In the genomic region with DNA sequence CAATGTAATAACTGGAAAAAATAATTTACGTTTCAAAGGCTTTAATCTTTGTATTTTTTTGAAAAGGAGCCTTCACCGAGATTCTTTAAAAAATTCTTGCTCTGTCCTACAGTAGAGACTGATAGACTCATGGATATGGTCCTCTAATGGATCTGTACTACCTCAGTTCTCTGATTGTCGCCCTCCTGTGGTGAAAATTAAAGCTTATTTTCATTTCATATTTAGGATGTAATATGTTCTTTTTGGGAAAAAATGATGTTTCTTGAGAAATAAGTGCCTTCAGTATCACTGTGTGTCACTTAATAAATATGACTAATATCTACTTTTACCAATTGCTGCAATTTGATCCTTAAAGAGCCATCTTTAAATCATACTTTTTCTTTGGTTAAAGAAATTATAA, we compare ENCODE assay signal across 7 cellular contexts.
A peak's percentile ranks its signal among the peaks of the same experiment; 100 is the strongest.
DNase-seq lines count a peak whose midpoint lies in the region; ATAC-seq and TF ChIP-seq lines count a peak whose summit lies in the region.
"Not testable (repeated sequence)": the region's sequence is repeated elsewhere in the genome, so short reads cannot be mapped to it uniquely, and the experiment has no call there.

No MANE protein-coding gene starts in this region.

- CTCF ChIA-PET in Panc1 (lab: Charles Lee) = not testable (repeated sequence)

- H3K4me3 ChIP-seq in DND-41 (ENCODE audit: low read depth in 1 of 2, low read length in 2 of 2); Jurkat, Clone E6-1 (ENCODE audit: low read length); LNCaP clone FGC (ENCODE audit: low read depth, low read length); OCI-LY1 (ENCODE audit: low read depth, low read length, poor library complexity, severe bottlenecking); Panc1 (ENCODE audit: low read depth in 2 of 2, low read length in 2 of 2); epithelial cell of proximal tubule (ENCODE audit: low read depth, low read length): not testable (repeated sequence)

- intact Hi-C loops in Panc1 (cut with micrococcal nuclease; ENCODE audit: unreplicated experiment) = not testable (repeated sequence)

- H3K4me2 ChIP-seq in DND-41 (ENCODE audit: insufficient read depth, low read length); OCI-LY1 (ENCODE audit: low read length): not testable (repeated sequence)

- not testable (repeated sequence) for ATAC-seq in DND-41 (ENCODE audit: insufficient read depth, low read depth); Panc1

- POLR2A ChIA-PET in Panc1 (lab: Charles Lee) = not testable (repeated sequence)

- H3K9ac ChIP-seq in DND-41 (ENCODE audit: low read depth, low read length); OCI-LY1 (ENCODE audit: low read length): not testable (repeated sequence)

- not testable (repeated sequence) for H3K4me1 ChIP-seq in DND-41 (ENCODE audit: insufficient read depth, low read length); OCI-LY1 (ENCODE audit: insufficient read depth, low read length, severe bottlenecking); Panc1 (ENCODE audit: control insufficient read depth, insufficient read depth, low read length)

- TF ChIP-seq CTCF in DND-41 (IDR thresholded peaks at IDR 0.05; ENCODE audit: borderline replicate concordance, extremely low read depth, low read length, poor library complexity, severe bottlenecking) (peak; percentile 27), LNCaP clone FGC (IDR thresholded peaks at IDR 0.05; ENCODE audit: control insufficient read depth, extremely low read depth, insufficient read depth) (peak; percentile 51), OCI-LY1 (IDR thresholded peaks at IDR 0.05; ENCODE audit: low read length) (peak; percentile 42), Panc1 (IDR thresholded peaks at IDR 0.05) (peak; percentile 30; the same call in 1 of the 2 replicates), VCaP (conservative IDR thresholded peaks at IDR 0.05) (peak; percentile 26), epithelial cell of proximal tubule (conservative IDR thresholded peaks at IDR 0.05; ENCODE audit: low read depth, low read length) (peak; percentile 9)

- DNase-seq in DND-41; LNCaP clone FGC (ENCODE audit: low read depth); Panc1 (ENCODE audit: low read depth, low spot score); epithelial cell of proximal tubule (ENCODE audit: low read depth): not testable (repeated sequence)
- DNase-seq in Jurkat, Clone E6-1 (ENCODE audit: low read depth, low spot score) = peak; percentile 20

- BruUV-seq in Panc1 (replicated peaks; lab: Mats Ljungman, UMichigan) = not testable (repeated sequence)

- in situ Hi-C loops in Panc1 (cut with HindIII; ENCODE audit: low pct_unique_long_range_greater_than_20kb, low sequenced_read_pairs) = not testable (repeated sequence)

- not testable (repeated sequence) for H3K9me2 ChIP-seq in OCI-LY1 (ENCODE audit: low read depth, low read length)

- H3F3A ChIP-seq in OCI-LY1 (ENCODE audit: insufficient read depth, low read length) = not testable (repeated sequence)

- not testable (repeated sequence) for H3K27me3 ChIP-seq in DND-41 (ENCODE audit: insufficient read depth, low read length, poor library complexity); OCI-LY1 (ENCODE audit: insufficient read depth, low read length); Panc1 (ENCODE audit: control insufficient read depth, insufficient read depth, low read length)

- not testable (repeated sequence) for H3K36me3 ChIP-seq in DND-41 (ENCODE audit: insufficient read depth, low read length); OCI-LY1 (ENCODE audit: insufficient read depth, low read length); Panc1 (ENCODE audit: control insufficient read depth, insufficient read depth, low read length)

- not testable (repeated sequence) for H3K27ac ChIP-seq in DND-41 (ENCODE audit: low read length); OCI-LY1 (ENCODE audit: low read depth, low read length, poor library complexity, severe bottlenecking); Panc1 (ENCODE audit: low read length); VCaP

- not testable (repeated sequence) for H3K9me3 ChIP-seq in DND-41 (ENCODE audit: insufficient read depth, low read length, severe bottlenecking); OCI-LY1 (ENCODE audit: low read length); Panc1 (ENCODE audit: control insufficient read depth, insufficient read depth, low read depth, low read length)

- not testable (repeated sequence) for H4K20me1 ChIP-seq in DND-41 (ENCODE audit: insufficient read depth, low read length); OCI-LY1 (ENCODE audit: insufficient read depth, low read length)

- H2AFZ ChIP-seq in DND-41 (ENCODE audit: low read depth, low read length); OCI-LY1 (ENCODE audit: low read length): not testable (repeated sequence)

- H3K79me2 ChIP-seq in DND-41 (ENCODE audit: insufficient read depth, low read length); OCI-LY1 (ENCODE audit: insufficient read depth, low read length): not testable (repeated sequence)
